In genomic region chr4:149889976-149890375, GRCh38 we compare ENCODE assay signal across 36 cellular contexts.
"Had no signal": no experiment of that assay in that cellular context is flagged by ENCODE, and none has a peak within 500 bp of the region (broad histone marks: within the 10 kb centered on the region; RNA-seq: fewer than 3 reads in every experiment).

No MANE protein-coding gene starts in this region.

- H3K36me3 Mint-ChIP-seq: activated naive CD8-positive, alpha-beta T cell treated with anti-CD3 and anti-CD28 coated beads for 36 hours; brain had no signal

- H3K4me1 Mint-ChIP-seq: activated naive CD8-positive, alpha-beta T cell treated with anti-CD3 and anti-CD28 coated beads for 36 hours; activated T-helper 17 cell treated with anti-CD3 and anti-CD28 coated beads, Interleukin-2, amount 50 U/mL, for 72 hours; brain had no signal

- H3K4me3 Mint-ChIP-seq: activated CD8-positive, alpha-beta T cell treated with anti-CD3 and anti-CD28 coated beads for 36 hours; activated naive CD8-positive, alpha-beta T cell treated with anti-CD3 and anti-CD28 coated beads for 36 hours; activated T-cell treated with anti-CD3 and anti-CD28 coated beads, Interleukin-2, amount 50 U/mL, for 72 hours; activated T-helper 17 cell treated with anti-CD3 and anti-CD28 coated beads, Interleukin-2, amount 50 U/mL, for 72 hours; brain had no signal

- DNase-seq: activated CD4-positive, alpha-beta T cell treated with anti-CD3 and anti-CD28 coated beads for 1 hour; activated CD4-positive, alpha-beta T cell treated with anti-CD3 and anti-CD28 coated beads for 48 hours; activated CD4-positive, CD25-positive, alpha-beta regulatory T cell; activated CD8-positive, alpha-beta T cell treated with anti-CD3 and anti-CD28 coated beads for 36 hours; activated effector memory CD4-positive, alpha-beta T cell treated with anti-CD3 and anti-CD28 coated beads, Interleukin-2, amount 50 U/mL, for 16 hours; activated naive CD4-positive, alpha-beta T cell; activated naive CD4-positive, alpha-beta T cell treated with anti-CD3 and anti-CD28 coated beads, Interleukin-2, amount 50 U/mL, for 16 hours; activated naive CD8-positive, alpha-beta T cell treated with anti-CD3 and anti-CD28 coated beads for 36 hours; activated T-cell treated with anti-CD3 and anti-CD28 coated beads, Interleukin-2, amount 50 U/mL, for 1 hour; activated T-cell treated with anti-CD3 and anti-CD28 coated beads, Interleukin-2, amount 50 U/mL, for 72 hours; adrenal gland; caudate nucleus; NCI-H1092 treated with DMSO at 0.1 percent for 48 hours; NCI-H1417; NCI-H146; NCI-H187; NCI-H2029 treated with DMSO at 0.1 percent for 48 hours; NCI-H2107; NCI-H2171; NCI-H510A; NCI-H526; NCI-H748 treated with DMSO at 0.1 percent for 48 hours; NK-92 treated with Interleukin-12 subunit alpha and Interleukin-12 subunit beta, amount 100 ng/mL, for 24 hours; PC-3; Peyer's patch; RPMI8226; SHP77 treated with DMSO at 0.1 percent for 48 hours; SW 1271; T-helper 1 cell; T-helper 2 cell; T-helper 9 cell; WERI-Rb-1 had no signal

- H3K27ac ChIP-seq: adrenal gland, Peyer's patch, WERI-Rb-1 had no signal

- H3K27ac Mint-ChIP-seq: activated CD8-positive, alpha-beta T cell treated with anti-CD3 and anti-CD28 coated beads for 36 hours; activated naive CD8-positive, alpha-beta T cell treated with anti-CD3 and anti-CD28 coated beads for 36 hours; activated T-cell treated with anti-CD3 and anti-CD28 coated beads, Interleukin-2, amount 50 U/mL, for 72 hours; activated T-helper 17 cell treated with anti-CD3 and anti-CD28 coated beads, Interleukin-2, amount 50 U/mL, for 72 hours; brain had no signal

- ATAC-seq: activated CD8-positive, alpha-beta T cell treated with anti-CD3 and anti-CD28 coated beads for 36 hours; activated T-cell treated with anti-CD3 and anti-CD28 coated beads, Interleukin-2, amount 50 U/mL, for 72 hours; activated T-helper 17 cell treated with anti-CD3 and anti-CD28 coated beads, Interleukin-2, amount 50 U/mL, for 72 hours; K562; PC-3; SK-N-SH treated with all-trans-retinoic acid at 6 μM for 48 hours had no signal

- H3K9me3 Mint-ChIP-seq: activated CD8-positive, alpha-beta T cell treated with anti-CD3 and anti-CD28 coated beads for 36 hours; activated naive CD8-positive, alpha-beta T cell treated with anti-CD3 and anti-CD28 coated beads for 36 hours; activated T-helper 17 cell treated with anti-CD3 and anti-CD28 coated beads, Interleukin-2, amount 50 U/mL, for 72 hours; brain had no signal

- H3K27me3 Mint-ChIP-seq: activated CD8-positive, alpha-beta T cell treated with anti-CD3 and anti-CD28 coated beads for 36 hours; activated naive CD8-positive, alpha-beta T cell treated with anti-CD3 and anti-CD28 coated beads for 36 hours; activated T-helper 17 cell treated with anti-CD3 and anti-CD28 coated beads, Interleukin-2, amount 50 U/mL, for 72 hours had no signal
